Comparison of ENCODE assay signal across 10 cellular contexts in the genomic region with DNA sequence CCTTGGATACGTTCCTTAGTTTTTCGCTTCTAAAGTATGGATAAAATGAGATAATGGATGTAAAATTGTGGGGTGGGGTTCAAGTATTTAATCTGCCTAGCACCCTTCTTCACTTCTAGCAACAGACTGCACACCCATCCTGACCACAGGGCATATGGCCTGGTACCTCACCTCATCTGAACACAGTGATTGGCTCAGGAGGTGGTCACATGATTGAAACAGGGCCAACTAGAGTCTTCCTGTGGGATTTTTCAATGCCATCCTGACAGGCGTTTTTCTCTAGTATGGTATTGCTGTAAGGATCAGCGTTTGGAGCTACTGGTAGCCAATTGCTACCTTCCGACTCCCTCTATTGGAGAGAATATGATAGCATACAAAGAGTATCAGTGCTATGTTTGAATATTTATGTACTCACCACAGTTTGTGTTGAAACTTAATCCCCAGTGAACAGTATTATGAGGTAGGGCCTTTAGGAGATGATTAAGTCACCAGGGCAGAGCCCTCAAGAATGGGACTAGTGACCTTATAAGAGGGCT.
DNase-seq lines count a peak whose midpoint lies in the region; ATAC-seq and TF ChIP-seq lines count a peak whose summit lies in the region.
"Had no signal": no experiment of that assay in that cellular context is flagged by ENCODE, and none has a peak within 500 bp of the region (broad histone marks: within the 10 kb centered on the region; RNA-seq: fewer than 3 reads in every experiment).

No MANE protein-coding gene starts in this region.

- H3K4me1 ChIP-seq in aorta (ENCODE audit: control insufficient read depth in 1 of 2, insufficient read depth in 2 of 2, low read length in 2 of 2): no peaks in the 10 kb centered on the region

- H3K36me3 ChIP-seq in WERI-Rb-1 (no peaks in the 10 kb centered on the region), aorta (ENCODE audit: control insufficient read depth in 1 of 2, insufficient read depth in 2 of 2, low read length in 1 of 2) (no peaks in the 10 kb centered on the region)
- H3K36me3 ChIP-seq: BLaER1 treated with 17β-estradiol and CSF1 and Interleukin-3, amounts not matched to agents 10 nM and 100 nM; heart right ventricle had no signal

- intact Hi-C loops in Right ventricle myocardium inferior (cut with DNase I) (loop anchor here (5.0 kb wide), 1 partner anchor 171 kb away; the partner anchor contains the start of gene PPM1L), Right ventricle myocardium superior (cut with DNase I) (loop anchor here (5.0 kb wide), 1 partner anchor 221 kb away; no protein-coding TSS in a partner anchor), aorta (cut with DNase I) (no loop called here)

- no peak overlapping the region for H3K4me3 ChIP-seq in WERI-Rb-1 (ENCODE audit: low read depth, low read length)
- H3K4me3 ChIP-seq in aorta (ENCODE audit: low read length in 2 of 2): no peak overlapping the region
- H3K4me3 ChIP-seq: BLaER1 treated with 17β-estradiol and CSF1 and Interleukin-3, amounts not matched to agents 10 nM and 100 nM; heart right ventricle had no signal

- DNase-seq in Right ventricle myocardium inferior (ENCODE audit: missing footprints) (no peak), Right ventricle myocardium superior (no peak), MV-4-11 (lab: John Stamatoyannopoulos, UW) (peak; percentile 53), WERI-Rb-1 (no peak), aorta (no peak)
- DNase-seq: heart right ventricle had no signal

- H3K27me3 ChIP-seq in WERI-Rb-1 (ENCODE audit: insufficient read depth, low read depth, severe bottlenecking) (no peaks in the 10 kb centered on the region), aorta (ENCODE audit: control insufficient read depth in 1 of 2, insufficient read depth in 2 of 2, low read length in 1 of 2) (no peaks in the 10 kb centered on the region)
- H3K27me3 ChIP-seq: BLaER1 treated with 17β-estradiol and CSF1 and Interleukin-3, amounts not matched to agents 10 nM and 100 nM; heart right ventricle had no signal

- TF ChIP-seq CTCF in WERI-Rb-1 (IDR thresholded peaks at IDR 0.05; ENCODE audit: low read depth, low read length): 0 out of 2 replicates have a peak, but pooled peaks have one; percentile 8

- H3K9me3 ChIP-seq in WERI-Rb-1 (ENCODE audit: severe bottlenecking) (no peaks in the 10 kb centered on the region), aorta (ENCODE audit: control insufficient read depth, low read length) (no peaks in the 10 kb centered on the region)
- H3K9me3 ChIP-seq: BLaER1 treated with 17β-estradiol and CSF1 and Interleukin-3, amounts not matched to agents 10 nM and 100 nM; heart right ventricle had no signal

- ATAC-seq in Right ventricle myocardium inferior (peak; percentile 20), Right ventricle myocardium superior (ENCODE audit: poor library complexity) (no peak), aorta (ENCODE audit: low FRiP score) (peak; percentile 33), GM19452 (IDR thresholded peaks at IDR 0.05; ENCODE audit: unreplicated experiment) (no peak), HG02852 (IDR thresholded peaks at IDR 0.05; ENCODE audit: unreplicated experiment) (no peak), HG03175 (IDR thresholded peaks at IDR 0.05; ENCODE audit: unreplicated experiment) (no peak)

- no peak overlapping the region for H3K27ac ChIP-seq in WERI-Rb-1
- H3K27ac ChIP-seq in aorta (ENCODE audit: low read depth in 1 of 2, low read length in 2 of 2): no peak overlapping the region
- H3K27ac ChIP-seq: BLaER1 treated with 17β-estradiol and CSF1 and Interleukin-3, amounts not matched to agents 10 nM and 100 nM; heart right ventricle had no signal

- WGBS in aorta, 2 donors: 93 to 95% methylated on average over 5 of the region's 5 CpGs

Comparison
In these comparisons a context has a peak if more than half of its experiments do, and no peak if none do; other contexts are left out.
1. ATAC-seq: peak in Right ventricle myocardium inferior (single experiment) and aorta (single experiment); none in Right ventricle myocardium superior (single experiment), GM19452 (single experiment), HG02852 (single experiment) and HG03175 (single experiment).
2. intact Hi-C loops: an anchor here in Right ventricle myocardium inferior (5.0 kb wide) and Right ventricle myocardium superior (5.0 kb wide); none called in aorta.